ENCODE assay signal across 1 cellular context in genomic region chr10:70331486-70332268, GRCh38.
A peak's percentile ranks its signal among the peaks of the same experiment; 100 is the strongest.
TF ChIP-seq lines count a peak whose summit lies in the region.

No MANE protein-coding gene starts in this region.

TF ChIP-seq in GM12878, 131 proteins besides CTCF, POLR2A, EP300 and RAD21 (continued from another document and continues in another):
- TF ChIP-seq ZBTB40 (IDR thresholded peaks at IDR 0.05; ENCODE audit: borderline replicate concordance), result peak; percentile 31; the same call in 1 of the 2 replicates
- TF ChIP-seq SREBF2 (IDR thresholded peaks at IDR 0.05; ENCODE audit: low read length), result no peak
- no peak for TF ChIP-seq POLR2AphosphoS2 (IDR thresholded peaks at IDR 0.05; ENCODE audit: low read depth, low read length)
- no peak for TF ChIP-seq HSF1 (IDR thresholded peaks at IDR 0.05; ENCODE audit: low read depth, low read length)
- TF ChIP-seq SUPT20H (IDR thresholded peaks at IDR 0.05; ENCODE audit: borderline replicate concordance, control insufficient read depth, low read depth, low read length), result no peak
- no peak for TF ChIP-seq KDM1A (IDR thresholded peaks at IDR 0.05; ENCODE audit: borderline replicate concordance)
- TF ChIP-seq JUND (IDR thresholded peaks at IDR 0.05; ENCODE audit: low read depth, low read length), result no peak
- no peak for TF ChIP-seq CEBPZ (IDR thresholded peaks at IDR 0.05; ENCODE audit: low read depth, low read length)
- no peak for TF ChIP-seq HDGF (IDR thresholded peaks at IDR 0.05)
- TF ChIP-seq REST (IDR thresholded peaks at IDR 0.05; ENCODE audit: low read depth, low read length), result no peak
- TF ChIP-seq SMC3 (IDR thresholded peaks at IDR 0.05; ENCODE audit: borderline replicate concordance, low read length), result peak; percentile 21; the same call in 1 of the 2 replicates
- TF ChIP-seq TCF3 (IDR thresholded peaks at IDR 0.05; ENCODE audit: borderline replicate concordance, insufficient read depth, low read depth, low read length), result no peak
- TF ChIP-seq SUZ12 (IDR thresholded peaks at IDR 0.05; ENCODE audit: unreplicated experiment), result no peak
- TF ChIP-seq MTA2 (IDR thresholded peaks at IDR 0.05; ENCODE audit: low read depth), result peak; percentile 46
- no peak for TF ChIP-seq RFX5 (IDR thresholded peaks at IDR 0.05; ENCODE audit: low read depth, low read length)
- TF ChIP-seq BMI1 (IDR thresholded peaks at IDR 0.05; ENCODE audit: borderline replicate concordance), result no peak
- TF ChIP-seq CBX3 (IDR thresholded peaks at IDR 0.05; ENCODE audit: borderline replicate concordance, low read depth), result no peak
- TF ChIP-seq HDAC2 (IDR thresholded peaks at IDR 0.05), result no peak
- TF ChIP-seq POU2F2 (IDR thresholded peaks at IDR 0.05; ENCODE audit: borderline replicate concordance, low read depth, low read length), result peak; percentile 22; the same call in 1 of the 3 replicates
- no peak for TF ChIP-seq BRCA1 (IDR thresholded peaks at IDR 0.05; ENCODE audit: low read depth, low read length)
- TF ChIP-seq IKZF2 (IDR thresholded peaks at IDR 0.05), result peak; percentile 73 to 81
- TF ChIP-seq NKRF (conservative IDR thresholded peaks at IDR 0.05), result no peak
- no peak for TF ChIP-seq PAX8 (IDR thresholded peaks at IDR 0.05)
- no peak for TF ChIP-seq BHLHE40 (IDR thresholded peaks at IDR 0.05; ENCODE audit: borderline replicate concordance in 1 of 2, low read depth in 2 of 2, low read length in 1 of 2)
- no peak for TF ChIP-seq HDAC6 (IDR thresholded peaks at IDR 0.05; ENCODE audit: unreplicated experiment)
- TF ChIP-seq RELB (IDR thresholded peaks at IDR 0.05; ENCODE audit: low read depth), result peak; percentile 43; the same call in 1 of the 2 replicates
- no peak for TF ChIP-seq TARDBP (IDR thresholded peaks at IDR 0.05; ENCODE audit: borderline replicate concordance)
- 0 out of 2 replicates have a peak, but pooled peaks have one; percentile 18 for TF ChIP-seq ZNF687 (IDR thresholded peaks at IDR 0.05)
- TF ChIP-seq CHD1 (IDR thresholded peaks at IDR 0.05; ENCODE audit: low read depth, low read length), result no peak
- peak; percentile 51; the same call in 1 of the 2 replicates for TF ChIP-seq ATF7 (IDR thresholded peaks at IDR 0.05; ENCODE audit: low read depth)
- TF ChIP-seq JUNB (IDR thresholded peaks at IDR 0.05), result no peak
- no peak for TF ChIP-seq TBL1XR1 (IDR thresholded peaks at IDR 0.05; ENCODE audit: low read depth, low read length)
